ENCODE assay signal across 10 cellular contexts in genomic region chr17:79942591-79943353, GRCh38.
DNase-seq lines count a peak whose midpoint lies in the region; ATAC-seq and TF ChIP-seq lines count a peak whose summit lies in the region.
"Had no signal": no experiment of that assay in that cellular context is flagged by ENCODE, and none has a peak within 500 bp of the region (broad histone marks: within the 10 kb centered on the region; RNA-seq: fewer than 3 reads in every experiment).

No MANE protein-coding gene starts in this region.

- H3K4me3 ChIP-seq in CD4-positive, CD25-positive, alpha-beta regulatory T cell (ENCODE audit: low read depth, low read length), result no peak overlapping the region
- H3K4me3 ChIP-seq in OCI-LY7 (ENCODE audit: low read depth, low read length, poor library complexity, severe bottlenecking) (no peak overlapping the region), prostate gland (no peak overlapping the region)

- H3K4me1 ChIP-seq in CD4-positive, CD25-positive, alpha-beta regulatory T cell (ENCODE audit: control insufficient read depth, insufficient read depth, low read length, poor library complexity, severe bottlenecking), result peaks cover 5% of the 10 kb centered on the region
- no peaks in the 10 kb centered on the region for H3K4me1 ChIP-seq in OCI-LY7 (ENCODE audit: insufficient read depth, low read length, poor library complexity, severe bottlenecking)
- H3K4me1 ChIP-seq in prostate gland (replicated peaks), result no peaks in the 10 kb centered on the region

- no peaks in the 10 kb centered on the region for H3K9me2 ChIP-seq in OCI-LY7 (ENCODE audit: insufficient read depth, low read length)

- peak in 1 of 2 donors; percentile 61 for ATAC-seq in CD4-positive, CD25-positive, alpha-beta regulatory T cell (ENCODE audit: low read depth in 2 of 2)
- ATAC-seq in GM18519 (IDR thresholded peaks at IDR 0.05; ENCODE audit: low FRiP score, unreplicated experiment), result no peak
- ATAC-seq in HG03108 (IDR thresholded peaks at IDR 0.05; ENCODE audit: unreplicated experiment), result no peak
- no peak for ATAC-seq in HG03342 (IDR thresholded peaks at IDR 0.05; ENCODE audit: unreplicated experiment)

- H3K4me3 Mint-ChIP-seq in CD4-positive, CD25-positive, alpha-beta regulatory T cell, result peak overlapping the region in 1 of 4 donors; percentile 61
- no peak overlapping the region for H3K4me3 Mint-ChIP-seq in nephron progenitor cell
- H3K4me3 Mint-ChIP-seq: T-helper 1 cell treated with Interleukin-12 subunit alpha and Interleukin-12 subunit beta and Interleukin-4 antibody, amounts not matched to agents 30 μg/mL and 1 μg/mL, for 36 hours had no signal

- TF ChIP-seq CTCF in OCI-LY7 (conservative IDR thresholded peaks at IDR 0.05; ENCODE audit: low read length) (no peak), nephron progenitor cell (IDR thresholded peaks at IDR 0.05) (no peak), prostate gland (IDR thresholded peaks at IDR 0.05) (no peak)

- peak in 1 of 3 donors; percentile 73 for DNase-seq in CD4-positive, CD25-positive, alpha-beta regulatory T cell
- DNase-seq in OCI-LY7 (ENCODE audit: low spot score), result peak; percentile 21
- peak; percentile 91 to 95 for DNase-seq in dermis microvascular lymphatic vessel endothelial cell (ENCODE audit: low read depth in 2 of 2)
- peak; percentile 3 for DNase-seq in nephron progenitor cell
- no peak for DNase-seq in prostate gland (ENCODE audit: low spot score)
- DNase-seq: NCI-H2029 had no signal

- H3K27me3 ChIP-seq in CD4-positive, CD25-positive, alpha-beta regulatory T cell (ENCODE audit: control insufficient read depth, insufficient read depth, low read length), result no peaks in the 10 kb centered on the region
- no peaks in the 10 kb centered on the region for H3K27me3 ChIP-seq in prostate gland (replicated peaks; ENCODE audit: insufficient read depth)

- H2AFZ ChIP-seq in OCI-LY7 (ENCODE audit: low read length), result no peak overlapping the region

- CTCF ChIA-PET in OCI-LY7 (lab: Charles Lee; ENCODE audit: unreplicated experiment), result no interaction called here

- H3K79me2 ChIP-seq in OCI-LY7 (ENCODE audit: insufficient read depth, low read depth, low read length), result no peaks in the 10 kb centered on the region

- H3K27ac Mint-ChIP-seq in CD4-positive, CD25-positive, alpha-beta regulatory T cell, result peak overlapping the region in 2 of 3 donors; percentile 63 to 78
- H3K27ac Mint-ChIP-seq in nephron progenitor cell, result peak overlapping the region; percentile 78
- H3K27ac Mint-ChIP-seq: T-helper 1 cell treated with Interleukin-12 subunit alpha and Interleukin-12 subunit beta and Interleukin-4 antibody, amounts not matched to agents 30 μg/mL and 1 μg/mL, for 36 hours had no signal

- no peaks in the 10 kb centered on the region for H3K9me3 ChIP-seq in CD4-positive, CD25-positive, alpha-beta regulatory T cell (ENCODE audit: control insufficient read depth in 2 of 2, low read length in 2 of 2)
- H3K9me3 ChIP-seq in OCI-LY7 (ENCODE audit: low read length) (no peaks in the 10 kb centered on the region), prostate gland (no peaks in the 10 kb centered on the region)

- H4K20me1 ChIP-seq in OCI-LY7 (ENCODE audit: insufficient read depth, low read length), result no peaks in the 10 kb centered on the region

- H3K36me3 Mint-ChIP-seq in CD4-positive, CD25-positive, alpha-beta regulatory T cell, result no peaks in the 10 kb centered on the region
- peaks cover 48% of the 10 kb centered on the region for H3K36me3 Mint-ChIP-seq in nephron progenitor cell (ENCODE audit: low read depth)

- POLR2A ChIA-PET in OCI-LY7 (lab: Charles Lee), result no interaction called here

- H3K27me3 Mint-ChIP-seq in CD4-positive, CD25-positive, alpha-beta regulatory T cell, result no peaks in the 10 kb centered on the region
- H3K27me3 Mint-ChIP-seq in nephron progenitor cell (ENCODE audit: low read depth, poor library complexity), result peaks cover 3% of the 10 kb centered on the region

- TF ChIP-seq POLR2A in prostate gland (IDR thresholded peaks at IDR 0.05), result no peak

- 70% methylated on average over 35 of the region's 35 CpGs for WGBS in prostate gland

- peaks cover 0 to 1% (median 0%) of the 10 kb centered on the region in 7 donors for H3K9me3 Mint-ChIP-seq in CD4-positive, CD25-positive, alpha-beta regulatory T cell
- no peaks in the 10 kb centered on the region for H3K9me3 Mint-ChIP-seq in nephron progenitor cell
- H3K9me3 Mint-ChIP-seq: T-helper 1 cell treated with Interleukin-12 subunit alpha and Interleukin-12 subunit beta and Interleukin-4 antibody, amounts not matched to agents 30 μg/mL and 1 μg/mL, for 36 hours had no signal

- no TSS peak for BruUV-seq in OCI-LY7 (replicated peaks; lab: Mats Ljungman, UMichigan)

- H3K4me1 Mint-ChIP-seq in CD4-positive, CD25-positive, alpha-beta regulatory T cell, result peaks cover 0 to 23% (median 9%) of the 10 kb centered on the region in 4 donors
- peaks cover 32% of the 10 kb centered on the region for H3K4me1 Mint-ChIP-seq in nephron progenitor cell

- no peak overlapping the region for H3K4me2 ChIP-seq in OCI-LY7 (ENCODE audit: low read length)

- H3K36me3 ChIP-seq in CD4-positive, CD25-positive, alpha-beta regulatory T cell (ENCODE audit: control insufficient read depth, insufficient read depth, low read length), result no peaks in the 10 kb centered on the region
- H3K36me3 ChIP-seq in OCI-LY7 (ENCODE audit: insufficient read depth, low read length) (no peaks in the 10 kb centered on the region), prostate gland (peaks cover 6 to 10% of the 10 kb centered on the region in 2 donors)

- no peak overlapping the region for H3K27ac ChIP-seq in CD4-positive, CD25-positive, alpha-beta regulatory T cell (ENCODE audit: insufficient read depth, low read length, poor library complexity, severe bottlenecking)
- H3K27ac ChIP-seq in OCI-LY7 (ENCODE audit: low read depth, low read length, poor library complexity, severe bottlenecking) (no peak overlapping the region), prostate gland (no peak overlapping the region)

- intact Hi-C loops in OCI-LY7 (cut with micrococcal nuclease; ENCODE audit: unreplicated experiment) (no loop called here), prostate gland (cut with DNase I) (no loop called here)
